15 cellular contexts compared by ENCODE assay signal in genomic region chr2:18940184-18940583, GRCh38.
DNase-seq lines count a peak whose midpoint lies in the region; ATAC-seq and TF ChIP-seq lines count a peak whose summit lies in the region.
"Had no signal": no experiment of that assay in that cellular context is flagged by ENCODE, and none has a peak within 500 bp of the region (broad histone marks: within the 10 kb centered on the region; RNA-seq: fewer than 3 reads in every experiment).

No MANE protein-coding gene starts in this region.

- peak overlapping the region; percentile 56 for H3K4me3 ChIP-seq in OCI-LY3 (ENCODE audit: low read length)
- H3K4me3 ChIP-seq in testis, result no peak overlapping the region
- H3K4me3 ChIP-seq: HAP-1, Peyer's patch had no signal

- WGBS in testis, 2 donors, result 77 to 89% methylated on average over 2 of the region's 2 CpGs

- H3K9me3 ChIP-seq in OCI-LY3 (ENCODE audit: insufficient read depth, low read length) (no peaks in the 10 kb centered on the region), testis (no peaks in the 10 kb centered on the region)
- H3K9me3 ChIP-seq: HAP-1, Peyer's patch had no signal

- H3K36me3 Mint-ChIP-seq in WTC11, result no peaks in the 10 kb centered on the region
- H3K36me3 Mint-ChIP-seq: CD14-positive monocyte had no signal

- TF ChIP-seq CTCF in OCI-LY3 (IDR thresholded peaks at IDR 0.05; ENCODE audit: low read depth, low read length), result no peak
- no peak for TF ChIP-seq CTCF in WTC11 (IDR thresholded peaks at IDR 0.05)
- TF ChIP-seq CTCF in testis (IDR thresholded peaks at IDR 0.05), result no peak

- CTCF ChIA-PET in WTC11 (lab: Charles Lee), result no interaction called here

- H3K4me1 ChIP-seq in OCI-LY3 (ENCODE audit: low read length) (peaks cover 48% of the 10 kb centered on the region), testis (no peaks in the 10 kb centered on the region)
- H3K4me1 ChIP-seq: HAP-1, Peyer's patch had no signal

- ATAC-seq in GM18867 (IDR thresholded peaks at IDR 0.05; ENCODE audit: unreplicated experiment) (peak; percentile 97), GM21447 (IDR thresholded peaks at IDR 0.05; ENCODE audit: unreplicated experiment) (peak; percentile 83), HG03060 (IDR thresholded peaks at IDR 0.05; ENCODE audit: low read depth, unreplicated experiment) (peak; percentile 46), WTC11 (no peak)

- no peaks in the 10 kb centered on the region for H3K36me3 ChIP-seq in OCI-LY3 (replicated peaks; ENCODE audit: low read depth, low read length)
- no peaks in the 10 kb centered on the region for H3K36me3 ChIP-seq in testis (ENCODE audit: low read depth, missing control alignments)
- H3K36me3 ChIP-seq: HAP-1, Peyer's patch had no signal

- peak overlapping the region; percentile 56; the same call in 1 of the 2 replicates for H3K9ac ChIP-seq in OCI-LY3 (ENCODE audit: low read length)

- no peak overlapping the region for H3K4me3 Mint-ChIP-seq in WTC11
- H3K4me3 Mint-ChIP-seq: CD14-positive monocyte had no signal

- DNase-seq in AML-193 (lab: John Stamatoyannopoulos, UW) (no peak), WTC11 (ENCODE audit: low spot score) (no peak), NCI-H1105 (lab: John Stamatoyannopoulos, UW) (no peak), testis (no peak)
- DNase-seq: amniotic stem cell, GDM1, KBM-7, Peyer's patch, small intestine had no signal

- no peaks in the 10 kb centered on the region for H3K9me3 Mint-ChIP-seq in WTC11

- POLR2A ChIA-PET in WTC11 (lab: Charles Lee), result no interaction called here

- no peaks in the 10 kb centered on the region for H3K27me3 ChIP-seq in OCI-LY3 (ENCODE audit: low read depth, low read length)
- no peaks in the 10 kb centered on the region for H3K27me3 ChIP-seq in testis
- H3K27me3 ChIP-seq: Peyer's patch had no signal

- intact Hi-C loops in testis (cut with DNase I; ENCODE audit: low total_unique reads), result no loop called here

- H3K4me2 ChIP-seq in OCI-LY3 (ENCODE audit: low read length), result peak overlapping the region; percentile 76

- H3K27ac ChIP-seq in OCI-LY3 (ENCODE audit: low read length), result peak overlapping the region; percentile 82
- no peak overlapping the region for H3K27ac ChIP-seq in testis
- H3K27ac ChIP-seq: Peyer's patch had no signal

- H3K27ac Mint-ChIP-seq in WTC11, result no peak overlapping the region
- H3K27ac Mint-ChIP-seq: CD14-positive monocyte had no signal

- no peaks in the 10 kb centered on the region for H4K20me1 ChIP-seq in OCI-LY3 (ENCODE audit: insufficient read depth, low read length)

- H3K79me2 ChIP-seq in OCI-LY3 (ENCODE audit: low read length), result no peaks in the 10 kb centered on the region

- TF ChIP-seq POLR2A in testis (IDR thresholded peaks at IDR 0.05), result no peak

- H3K27me3 Mint-ChIP-seq in WTC11 (ENCODE audit: low read depth), result no peaks in the 10 kb centered on the region

- H2AFZ ChIP-seq in OCI-LY3 (ENCODE audit: low read depth, low read length), result no peak overlapping the region

- no peaks in the 10 kb centered on the region for H3K4me1 Mint-ChIP-seq in WTC11
- H3K4me1 Mint-ChIP-seq: CD14-positive monocyte had no signal

TF ChIP-seq in WTC11, 78 proteins besides CTCF, POLR2A, EP300 and RAD21:
- TF ChIP-seq OVOL2 (CRISPR knock-in tag; IDR thresholded peaks at IDR 0.05; ENCODE audit: borderline replicate concordance) (no peak), CREB1 (CRISPR knock-in tag; IDR thresholded peaks at IDR 0.05) (no peak), TP53 (CRISPR knock-in tag; IDR thresholded peaks at IDR 0.05) (no peak), TEAD4 (CRISPR knock-in tag; IDR thresholded peaks at IDR 0.05) (no peak), ATF3 (CRISPR knock-in tag; conservative IDR thresholded peaks at IDR 0.05) (no peak), RELA (CRISPR knock-in tag; IDR thresholded peaks at IDR 0.05; ENCODE audit: borderline replicate concordance) (no peak), EMX1 (CRISPR knock-in tag; IDR thresholded peaks at IDR 0.05) (no peak), RORB (CRISPR knock-in tag; IDR thresholded peaks at IDR 0.05) (no peak), ZNF121 (CRISPR knock-in tag; IDR thresholded peaks at IDR 0.05) (no peak), ATF6 (CRISPR knock-in tag; IDR thresholded peaks at IDR 0.05) (no peak), ZNF219 (CRISPR knock-in tag; IDR thresholded peaks at IDR 0.05; ENCODE audit: borderline replicate concordance) (no peak), ZNF263 (CRISPR knock-in tag; IDR thresholded peaks at IDR 0.05; ENCODE audit: low read depth) (no peak), IRF2 (CRISPR knock-in tag; IDR thresholded peaks at IDR 0.05; ENCODE audit: borderline replicate concordance, low read depth) (no peak), ETV6 (CRISPR knock-in tag; IDR thresholded peaks at IDR 0.05) (no peak), ZNF281 (CRISPR knock-in tag; IDR thresholded peaks at IDR 0.05) (no peak)
TF ChIP-seq in WTC11: peak in this region for 0.
